ENCODE assay signal across 18 cellular contexts in genomic region chr10:101749033-101749432, GRCh38. TPM values are rescaled to one million over a fixed set of nuclear protein-coding genes. Genes with fewer than 3 reads are reported as not detected.
DNase-seq lines count a peak whose midpoint lies in the region; ATAC-seq and TF ChIP-seq lines count a peak whose summit lies in the region.
"Had no signal": no experiment of that assay in that cellular context is flagged by ENCODE, and none has a peak within 500 bp of the region (broad histone marks: within the 10 kb centered on the region; RNA-seq: fewer than 3 reads in every experiment).

No MANE protein-coding gene starts in this region.

- H3K4me3 ChIP-seq in cardiac muscle cell (no peak overlapping the region), WERI-Rb-1 (ENCODE audit: low read depth, low read length) (no peak overlapping the region)
- H3K4me3 ChIP-seq: Peyer's patch had no signal

- intact Hi-C loops in cardiac septum (cut with DNase I), result no loop called here

- H3K36me3 ChIP-seq in cardiac muscle cell, result no peaks in the 10 kb centered on the region
- H3K36me3 ChIP-seq in WERI-Rb-1, result no peaks in the 10 kb centered on the region
- H3K36me3 ChIP-seq: Peyer's patch had no signal

- peak; percentile 15 to 64 for DNase-seq in cardiac muscle cell (ENCODE audit: low read depth in 1 of 2, low spot score in 1 of 2)
- no peak for DNase-seq in cardiac septum (ENCODE audit: low spot score)
- peak; percentile 50 for DNase-seq in WERI-Rb-1
- DNase-seq in iPS DF 4.7 (ENCODE audit: extremely low read depth, low spot score), result peak; percentile 28
- DNase-seq in HuH-7 (ENCODE audit: low spot score), result no peak
- DNase-seq in NCI-H446 (lab: John Stamatoyannopoulos, UW), result no peak
- no peak for DNase-seq in stimulated activated CD4-positive, alpha-beta T cell treated with anti-CD3 and anti-CD28 coated beads, Interleukin-1b, Interleukin-23, amount 100 ng/mL, for 48 hours
- DNase-seq: activated CD4-positive, alpha-beta T cell treated with anti-CD3 and anti-CD28 coated beads, Interleukin-2, amount 10 ng/mL, durations not matched to agents 7 days and 5 days; activated naive CD8-positive, alpha-beta T cell treated with anti-CD3 and anti-CD28 coated beads, Interleukin-2, amount 50 U/mL, for 24 hours; activated T-cell treated with anti-CD3 and anti-CD28 coated beads, Interleukin-2, amount 50 U/mL, for 4 hours; MV-4-11; Peyer's patch had no signal

- H3K27ac ChIP-seq in cardiac muscle cell, result peak overlapping the region; percentile 84
- 0 out of 2 replicates have a peak overlapping the region, but pooled peaks have one; percentile 8 for H3K27ac ChIP-seq in WERI-Rb-1
- H3K27ac ChIP-seq: parathyroid adenoma, Peyer's patch had no signal

- H3K27me3 ChIP-seq in cardiac muscle cell, result no peaks in the 10 kb centered on the region
- no peaks in the 10 kb centered on the region for H3K27me3 ChIP-seq in WERI-Rb-1 (ENCODE audit: insufficient read depth, low read depth, severe bottlenecking)
- H3K27me3 ChIP-seq: Peyer's patch had no signal

- no peak for ATAC-seq in HG02642 (IDR thresholded peaks at IDR 0.05; ENCODE audit: poor library complexity, unreplicated experiment)
- ATAC-seq: activated naive CD8-positive, alpha-beta T cell treated with anti-CD3 and anti-CD28 coated beads, Interleukin-2, amount 50 U/mL, for 24 hours; activated T-cell treated with anti-CD3 and anti-CD28 coated beads, Interleukin-2, amount 50 U/mL, for 4 hours had no signal

- TF ChIP-seq CTCF in cardiac muscle cell (IDR thresholded peaks at IDR 0.05; ENCODE audit: low read depth, low read length) (peak; percentile 26), WERI-Rb-1 (IDR thresholded peaks at IDR 0.05; ENCODE audit: low read depth, low read length) (peak; percentile 48; the same call in 1 of the 2 replicates)

- H3K9me3 ChIP-seq in cardiac muscle cell (ENCODE audit: low read depth) (no peaks in the 10 kb centered on the region), WERI-Rb-1 (ENCODE audit: severe bottlenecking) (no peaks in the 10 kb centered on the region)
- H3K9me3 ChIP-seq: Peyer's patch had no signal

- peaks cover 26% of the 10 kb centered on the region for H3K4me1 ChIP-seq in cardiac muscle cell (ENCODE audit: low read depth)
- H3K4me1 ChIP-seq: parathyroid adenoma, Peyer's patch had no signal

RNA-seq across cellular contexts. Expression of gene FGF8, which starts 26.9 kb away (rescaled TPM):
- total RNA-seq in cardiac muscle cell (5.7 and 12.8 TPM in 2 replicates), cardiac septum (not detected)
- 1.8 and 3.1 TPM in 2 replicates for polyA plus RNA-seq in cardiac muscle cell
- total RNA-seq: activated CD4-positive, alpha-beta T cell treated with anti-CD3 and anti-CD28 coated beads, Interleukin-2, amount 10 ng/mL, durations not matched to agents 7 days and 5 days; fibroblast of lung; mesenteric fat pad; Peyer's patch; subcutaneous adipose tissue had no signal
- polyA plus RNA-seq: AG04450, fibroblast of lung had no signal

RNA-seq across cellular contexts. Expression of gene NPM3, which starts 34.2 kb away (rescaled TPM):
- total RNA-seq in cardiac muscle cell (78.9 and 92.6 TPM in 2 replicates), cardiac septum (8.9 TPM)
- 8.1 and 14.6 TPM in 2 replicates for polyA plus RNA-seq in cardiac muscle cell

RNA-seq across cellular contexts. Expression of gene FBXW4, which starts 54.1 kb away (rescaled TPM):
- 58.2 and 72.0 TPM in 2 replicates for total RNA-seq in cardiac muscle cell
- 18.8 and 19.6 TPM in 2 replicates for polyA plus RNA-seq in cardiac muscle cell
- 108 TPM for total RNA-seq in cardiac septum

Comparison
In these comparisons a context has a peak if more than half of its experiments do, and no peak if none do; other contexts are left out.
1. DNase-seq: peak in cardiac muscle cell (2 of 2), WERI-Rb-1 (single experiment) and iPS DF 4.7 (single experiment); none in cardiac septum (single experiment), HuH-7 (single experiment), NCI-H446 (0 of 2) and stimulated activated CD4-positive, alpha-beta T cell treated with anti-CD3 and anti-CD28 coated beads, Interleukin-1b, Interleukin-23, amount 100 ng/mL, for 48 hours (single experiment).